12 cellular contexts compared by ENCODE assay signal in genomic region chr6:111294374-111294967, GRCh38.
"Had no signal": no experiment of that assay in that cellular context is flagged by ENCODE, and none has a peak within 500 bp of the region (broad histone marks: within the 10 kb centered on the region; RNA-seq: fewer than 3 reads in every experiment).

No MANE protein-coding gene starts in this region.

- H3K27me3 Mint-ChIP-seq: activated CD4-positive, alpha-beta T cell treated with anti-CD3 and anti-CD28 coated beads for 36 hours; activated naive CD8-positive, alpha-beta T cell had no signal

- H3K4me3 ChIP-seq: ovary, sigmoid colon, thoracic aorta had no signal

- H3K27ac Mint-ChIP-seq: activated CD4-positive, alpha-beta T cell treated with anti-CD3 and anti-CD28 coated beads for 36 hours; activated naive CD8-positive, alpha-beta T cell had no signal

- H3K9me3 ChIP-seq: ovary, sigmoid colon, thoracic aorta had no signal

- H3K27ac ChIP-seq: brain microvascular endothelial cell, foreskin keratinocyte, ovary, sigmoid colon, thoracic aorta had no signal

- ATAC-seq: activated CD4-positive, alpha-beta T cell treated with anti-CD3 and anti-CD28 coated beads for 36 hours; foreskin keratinocyte had no signal

- DNase-seq: activated CD4-positive, alpha-beta T cell treated with anti-CD3 and anti-CD28 coated beads for 36 hours; anterior cingulate cortex; brain microvascular endothelial cell; cerebellar nuclear complex; effector CD8-positive, alpha-beta T cell; foreskin keratinocyte; mesendoderm; ovary; sigmoid colon; stimulated activated CD4-positive, alpha-beta T cell treated with anti-CD3 and anti-CD28 coated beads, Interleukin-1b, Interleukin-23, amount 100 ng/mL, for 48 hours had no signal

- H3K4me3 Mint-ChIP-seq: activated CD4-positive, alpha-beta T cell treated with anti-CD3 and anti-CD28 coated beads for 36 hours; activated naive CD8-positive, alpha-beta T cell had no signal

- H3K27me3 ChIP-seq: brain microvascular endothelial cell, foreskin keratinocyte, ovary, sigmoid colon had no signal
